Comparison of ENCODE assay signal across 1 cellular context in the genomic region with DNA sequence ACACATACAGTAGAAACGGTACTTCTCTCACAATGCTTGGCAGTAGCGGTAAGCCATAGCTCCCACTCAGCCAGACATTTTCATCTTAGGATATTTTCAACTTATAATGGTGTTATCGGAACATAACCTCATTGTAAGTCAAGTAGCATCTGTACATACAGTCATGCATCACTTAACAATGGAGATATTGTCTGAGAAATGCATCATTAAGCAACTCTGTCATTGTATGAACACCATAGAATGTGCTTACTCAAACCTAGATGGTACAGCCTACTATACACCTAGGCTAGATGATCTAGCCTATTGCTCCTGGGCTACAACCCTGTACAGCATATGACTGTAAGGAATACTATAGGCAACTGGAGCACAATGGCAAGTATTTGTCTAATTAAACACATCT.
TF ChIP-seq lines count a peak whose summit lies in the region.

No MANE protein-coding gene starts in this region.

TF ChIP-seq in HCT116, 20 proteins besides CTCF, POLR2A, EP300 and RAD21 (continued from another document):
- TF ChIP-seq, protein P1, sequence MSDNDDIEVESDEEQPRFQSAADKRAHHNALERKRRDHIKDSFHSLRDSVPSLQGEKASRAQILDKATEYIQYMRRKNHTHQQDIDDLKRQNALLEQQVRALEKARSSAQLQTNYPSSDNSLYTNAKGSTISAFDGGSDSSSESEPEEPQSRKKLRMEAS (IDR thresholded peaks at IDR 0.05): no peak
TF ChIP-seq in HCT116: peak in this region for 0.
